22 cellular contexts compared by ENCODE assay signal in genomic region chr2:37167636-37168182, GRCh38. TPM values are rescaled to one million over a fixed set of nuclear protein-coding genes. Genes with fewer than 3 reads are reported as not detected.
DNase-seq lines count a peak whose midpoint lies in the region; ATAC-seq and TF ChIP-seq lines count a peak whose summit lies in the region.
"Had no signal": no experiment of that assay in that cellular context is flagged by ENCODE, and none has a peak within 500 bp of the region (broad histone marks: within the 10 kb centered on the region; RNA-seq: fewer than 3 reads in every experiment).

No MANE protein-coding gene starts in this region.

- H3K36me3 ChIP-seq in mammary epithelial cell (ENCODE audit: insufficient read depth, low read length) (no peaks in the 10 kb centered on the region), breast epithelium (no peaks in the 10 kb centered on the region)
- H3K36me3 ChIP-seq: lower lobe of right lung, vagina had no signal

- H3K4me2 ChIP-seq in mammary epithelial cell (ENCODE audit: insufficient read depth, low read depth, low read length): no peak overlapping the region

- intact Hi-C loops in mammary epithelial cell (cut with micrococcal nuclease): loop anchor here (1.0 to 10.0 kb wide), 4 partner anchors 64 to 707 kb away; partner anchors contain the start of genes CEBPZ and NDUFAF7
- intact Hi-C loops in breast epithelium (cut with DNase I; ENCODE audit: low total_unique reads): no loop called here

- peak overlapping the region; percentile 66 for H3K27ac Mint-ChIP-seq in chondrocyte (ENCODE audit: unreplicated experiment)
- H3K27ac Mint-ChIP-seq in type B pancreatic cell: peak overlapping the region; percentile 75
- H3K27ac Mint-ChIP-seq: activated naive CD4-positive, alpha-beta T cell treated with anti-CD3 and anti-CD28 coated beads, Interleukin-2, amount 50 U/mL, for 24 hours; activated T-cell treated with anti-CD3 and anti-CD28 coated beads, Interleukin-2, amount 50 U/mL, for 24 hours; natural killer cell; stimulated activated naive CD8-positive, alpha-beta T cell treated with anti-CD3 and anti-CD28 coated beads, Interleukin-15, amount 100 ng/mL, for 72 hours had no signal

- H3K27me3 Mint-ChIP-seq in chondrocyte (ENCODE audit: low read depth): no peaks in the 10 kb centered on the region
- H3K27me3 Mint-ChIP-seq in type B pancreatic cell: no peaks in the 10 kb centered on the region
- H3K27me3 Mint-ChIP-seq: activated naive CD4-positive, alpha-beta T cell treated with anti-CD3 and anti-CD28 coated beads, Interleukin-2, amount 50 U/mL, for 24 hours; activated T-cell treated with anti-CD3 and anti-CD28 coated beads, Interleukin-2, amount 50 U/mL, for 24 hours had no signal

- in situ Hi-C loops in mammary epithelial cell (cut with MboI; ENCODE audit: low sequenced_read_pairs in 2 of 2): no loop called here

- peak overlapping the region; percentile 55 for H2AFZ ChIP-seq in mammary epithelial cell (ENCODE audit: low read depth, low read length)

- H4K20me1 ChIP-seq in mammary epithelial cell (ENCODE audit: insufficient read depth, low read length): no peaks in the 10 kb centered on the region

- CTCF ChIA-PET in mammary epithelial cell (lab: Charles Lee; ENCODE audit: low non-redundant PET): no interaction called here

- no peak for TF ChIP-seq POLR2A in breast epithelium (IDR thresholded peaks at IDR 0.05)

- no peaks in the 10 kb centered on the region for H3K79me2 ChIP-seq in mammary epithelial cell (ENCODE audit: insufficient read depth, low read length)

- no TSS peak for BruUV-seq in mammary epithelial cell (replicated peaks; lab: Mats Ljungman, UMichigan)

- 87% methylated on average over 3 of the region's 3 CpGs for WGBS in mammary epithelial cell (ENCODE audit: low coverage, missing lambda C conversion rate)

- ATAC-seq in GM19023 (IDR thresholded peaks at IDR 0.05; ENCODE audit: unreplicated experiment): no peak
- no peak for ATAC-seq in GM21447 (IDR thresholded peaks at IDR 0.05; ENCODE audit: unreplicated experiment)

- dilution Hi-C loops in mammary epithelial cell (cut with HindIII; ENCODE audit: low sequenced_read_pairs): no loop called here

- H3K4me1 ChIP-seq in mammary epithelial cell (ENCODE audit: insufficient read depth, low read length): no peaks in the 10 kb centered on the region
- no peaks in the 10 kb centered on the region for H3K4me1 ChIP-seq in breast epithelium
- H3K4me1 ChIP-seq: lower lobe of right lung, vagina had no signal

- H3K36me3 Mint-ChIP-seq in chondrocyte (ENCODE audit: low read depth) (peaks cover 4% of the 10 kb centered on the region), type B pancreatic cell (no peaks in the 10 kb centered on the region)

- no peak overlapping the region for H3K9ac ChIP-seq in mammary epithelial cell (ENCODE audit: insufficient read depth, low read length)

- H3K4me1 Mint-ChIP-seq in chondrocyte (ENCODE audit: low read depth): peaks cover 12% of the 10 kb centered on the region
- H3K4me1 Mint-ChIP-seq in type B pancreatic cell (ENCODE audit: unreplicated experiment): no peaks in the 10 kb centered on the region
- H3K4me1 Mint-ChIP-seq: natural killer cell; stimulated activated naive CD8-positive, alpha-beta T cell treated with anti-CD3 and anti-CD28 coated beads, Interleukin-15, amount 100 ng/mL, for 72 hours had no signal

- no peaks in the 10 kb centered on the region for H3K27me3 ChIP-seq in mammary epithelial cell (ENCODE audit: insufficient read depth, low read length)
- no peaks in the 10 kb centered on the region for H3K27me3 ChIP-seq in breast epithelium
- H3K27me3 ChIP-seq: vagina had no signal

- H3K4me3 Mint-ChIP-seq in chondrocyte (ENCODE audit: unreplicated experiment) (no peak overlapping the region), type B pancreatic cell (no peak overlapping the region)
- H3K4me3 Mint-ChIP-seq: activated naive CD4-positive, alpha-beta T cell treated with anti-CD3 and anti-CD28 coated beads, Interleukin-2, amount 50 U/mL, for 24 hours; activated T-cell treated with anti-CD3 and anti-CD28 coated beads, Interleukin-2, amount 50 U/mL, for 24 hours; natural killer cell; stimulated activated naive CD8-positive, alpha-beta T cell treated with anti-CD3 and anti-CD28 coated beads, Interleukin-15, amount 100 ng/mL, for 72 hours had no signal

- no peak overlapping the region for H3K4me3 ChIP-seq in mammary epithelial cell (replicated peaks in 1 of 3; ENCODE audit: insufficient read depth in 1 of 3, low read depth in 2 of 3, low read length in 3 of 3)
- H3K4me3 ChIP-seq in breast epithelium: no peak overlapping the region
- H3K4me3 ChIP-seq: lower lobe of right lung, vagina had no signal

- TF ChIP-seq CTCF in mammary epithelial cell (conservative IDR thresholded peaks at IDR 0.05 in 1 of 2, IDR thresholded peaks at IDR 0.05 in 1 of 2; ENCODE audit: extremely low read depth in 1 of 2, insufficient read depth in 1 of 2, low read depth in 1 of 2, low read length in 2 of 2) (no peak), breast epithelium (IDR thresholded peaks at IDR 0.05) (no peak), chondrocyte (IDR thresholded peaks at IDR 0.05) (no peak), type B pancreatic cell (conservative IDR thresholded peaks at IDR 0.05) (no peak)

- H3K27ac ChIP-seq in mammary epithelial cell (ENCODE audit: insufficient read depth, low read depth, low read length) (no peak overlapping the region), breast epithelium (no peak overlapping the region)
- H3K27ac ChIP-seq: lower lobe of right lung, vagina had no signal

- H3K9me3 ChIP-seq in mammary epithelial cell (replicated peaks; ENCODE audit: insufficient read depth, low read length): no peaks in the 10 kb centered on the region
- H3K9me3 ChIP-seq in breast epithelium: peaks cover 0 to 3% of the 10 kb centered on the region in 2 donors
- H3K9me3 ChIP-seq: lower lobe of right lung, vagina had no signal

- H3K9me3 Mint-ChIP-seq in chondrocyte (ENCODE audit: low read depth) (peaks cover 15% of the 10 kb centered on the region), type B pancreatic cell (no peaks in the 10 kb centered on the region)

- DNase-seq in mammary epithelial cell (no peak), breast epithelium (ENCODE audit: low spot score in 2 of 2) (no peak), chondrocyte (ENCODE audit: low spot score) (no peak), kidney glomerular epithelial cell (lab: John Stamatoyannopoulos, UW) (peak; percentile 17), type B pancreatic cell (ENCODE audit: extremely low spot score, unreplicated experiment) (no peak)
- DNase-seq in NK-92 treated with Interleukin-12 subunit alpha and Interleukin-12 subunit beta, amount 100 ng/mL, for 24 hours (lab: John Stamatoyannopoulos, UW): no peak
- DNase-seq: activated CD4-positive, alpha-beta T cell treated with anti-CD3 and anti-CD28 coated beads, Interleukin-2, amount 50 U/mL, for 1 hour; activated T-cell treated with anti-CD3 and anti-CD28 coated beads, Interleukin-2, amount 50 U/mL, for 24 hours; effector CD8-positive, alpha-beta T cell; lower lobe of right lung; natural killer cell; NCI-H2029; NCI-H524 treated with DMSO at 0.1 percent for 48 hours had no signal

RNA-seq across cellular contexts. Expression of gene EIF2AK2, which starts 10.9 kb away (rescaled TPM):
- total RNA-seq in mammary epithelial cell (10 to 100 TPM; 30.3 to 38.7 TPM), breast epithelium (10 to 100 TPM; 22.3 to 33.2 (median 23.5) TPM), chondrocyte (46.4 to 57.5 TPM (median 50.4 TPM) in 3 replicates), type B pancreatic cell (ENCODE audit: low replicate concordance) (34.9 and 37.9 TPM in 2 replicates)
- 11.1 TPM for polyA plus RNA-seq in mammary epithelial cell
- polyA minus RNA-seq in mammary epithelial cell: 25.4 TPM

RNA-seq across cellular contexts. Expression of gene SULT6B1, which starts 20.8 kb away (rescaled TPM):
- total RNA-seq in mammary epithelial cell: not detected
- not detected for polyA plus RNA-seq in mammary epithelial cell
- polyA minus RNA-seq in mammary epithelial cell: not detected
- not detected for total RNA-seq in breast epithelium
- not detected in 3 replicates for total RNA-seq in chondrocyte
- total RNA-seq in type B pancreatic cell (ENCODE audit: low replicate concordance): not detected in 2 replicates
- total RNA-seq: cardiac septum, fibroblast of villous mesenchyme, H7, lower lobe of right lung, M059J, natural killer cell, vagina had no signal

RNA-seq across cellular contexts. Expression of gene CEBPZOS, which starts 28.6 kb away (rescaled TPM):
- total RNA-seq in mammary epithelial cell (10 to 100 TPM; 15.2 to 41.5 TPM), breast epithelium (10 to 100 TPM; 19.4 to 43.0 (median 21.6) TPM), chondrocyte (not detected in 3 replicates), type B pancreatic cell (ENCODE audit: low replicate concordance) (7.4 TPM in 1 of 2 replicates, not detected in the other)
- 29.1 TPM for polyA plus RNA-seq in mammary epithelial cell
- polyA minus RNA-seq in mammary epithelial cell: 20.3 TPM
